In the genomic region with DNA sequence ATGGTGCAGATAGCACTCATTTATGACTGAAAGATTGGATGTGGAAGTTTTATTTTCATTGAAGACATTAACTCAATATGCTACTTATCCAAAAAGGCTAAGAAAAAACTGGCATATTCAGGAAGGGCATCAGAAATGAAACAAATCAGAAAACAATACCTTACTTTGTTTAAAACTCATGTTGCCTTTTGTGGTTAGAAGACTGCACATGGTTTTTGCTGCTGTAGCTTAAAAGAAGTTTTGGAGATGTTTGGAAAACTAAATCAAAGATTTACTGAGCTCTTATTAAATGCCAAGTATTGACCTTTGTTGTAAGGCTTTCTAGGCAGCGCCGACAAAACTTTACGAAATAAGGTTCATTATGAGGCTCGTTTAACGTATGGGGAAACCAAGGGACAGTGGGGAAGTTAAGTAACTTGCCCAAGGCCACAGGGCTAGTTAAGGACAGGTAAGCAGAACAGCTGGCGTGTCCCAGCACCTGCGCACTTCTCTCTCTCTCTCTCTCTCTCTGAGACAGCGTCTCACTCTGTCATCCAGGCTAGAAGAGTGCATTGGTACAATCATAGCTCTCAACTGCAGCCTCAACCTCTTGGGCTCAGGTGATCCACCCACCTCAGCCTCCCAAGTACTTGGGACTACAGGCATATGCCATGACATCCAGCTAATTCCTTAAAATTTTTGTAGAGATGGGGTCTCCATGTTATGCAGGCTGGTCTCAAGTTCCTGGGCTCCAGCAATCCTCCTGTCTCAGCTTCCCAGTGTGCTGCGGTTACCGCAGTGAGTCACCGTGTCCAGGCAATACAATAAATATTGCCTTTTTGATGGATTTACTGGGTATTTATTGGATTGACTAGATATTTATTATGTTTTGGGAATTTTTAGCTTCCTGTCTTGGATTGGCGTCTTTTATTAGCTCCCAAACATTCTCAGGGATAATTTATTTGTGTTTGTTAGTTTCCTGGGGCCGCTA, we compare ENCODE assay signal across 20 cellular contexts.
"Had no signal": no experiment of that assay in that cellular context is flagged by ENCODE, and none has a peak within 500 bp of the region (broad histone marks: within the 10 kb centered on the region; RNA-seq: fewer than 3 reads in every experiment).

No MANE protein-coding gene starts in this region.

- FAIRE-seq: colon, kidney had no signal

- ATAC-seq: activated CD4-positive, CD25-positive, alpha-beta regulatory T cell treated with anti-CD3 and anti-CD28 coated beads, Interleukin-2, amount 50 U/mL, for 24 hours; activated naive CD8-positive, alpha-beta T cell treated with anti-CD3 and anti-CD28 coated beads, Interleukin-2, amount 50 U/mL, for 24 hours; heart right ventricle; left lung; natural killer cell treated with Interleukin-12 subunit alpha and Interleukin-12 subunit beta and Interleukin-15 and Interleukin-18, amount 100 ng/mL, for 72 hours; psoas muscle; stimulated activated naive CD8-positive, alpha-beta T cell treated with anti-CD3 and anti-CD28 coated beads, Interleukin-15, Interleukin-2, amounts not matched to agents 100 U/mL and 50 U/mL, for 24 hours; T-cell; upper lobe of right lung had no signal

- DNase-seq: activated CD4-positive, alpha-beta memory T cell treated with anti-CD3 and anti-CD28 coated beads, Interleukin-2, amount 10 ng/mL, durations not matched to agents 7 days and 5 days; activated CD4-positive, alpha-beta T cell treated with anti-CD3 and anti-CD28 coated beads, Interleukin-2, amount 10 ng/mL, durations not matched to agents 24 days and 14 days; activated gamma-delta T cell; activated naive CD4-positive, alpha-beta T cell treated with anti-CD3 and anti-CD28 coated beads, Interleukin-2, amount 50 U/mL, for 16 hours; activated naive CD8-positive, alpha-beta T cell treated with anti-CD3 and anti-CD28 coated beads, Interleukin-2, amount 50 U/mL, for 24 hours; effector memory CD4-positive, alpha-beta T cell; heart right ventricle; kidney; left lung; psoas muscle; stimulated activated CD4-positive, alpha-beta T cell treated with anti-CD3 and anti-CD28 coated beads, Interleukin-4, amount 100 ng/mL, for 24 hours; stimulated activated naive CD8-positive, alpha-beta T cell treated with anti-CD3 and anti-CD28 coated beads, Interleukin-15, Interleukin-2, amounts not matched to agents 100 U/mL and 50 U/mL, for 24 hours; T-cell; thyroid gland; upper lobe of right lung had no signal

- H3K4me3 ChIP-seq: heart right ventricle, left lung, psoas muscle, right atrium auricular region, thyroid gland, upper lobe of right lung had no signal

- H3K4me1 ChIP-seq: psoas muscle, right atrium auricular region, upper lobe of right lung had no signal

- H3K27me3 ChIP-seq: heart right ventricle, right atrium auricular region, thyroid gland, upper lobe of right lung had no signal

- H3K36me3 ChIP-seq: heart right ventricle, right atrium auricular region, thyroid gland, upper lobe of right lung had no signal

- H3K9me3 ChIP-seq: left lung, psoas muscle, right atrium auricular region, thyroid gland, upper lobe of right lung had no signal

- H3K27ac ChIP-seq: heart right ventricle, left lung, psoas muscle, right atrium auricular region, thyroid gland, upper lobe of right lung, VCaP had no signal
